In genomic region chr16:58128721-58129096, GRCh38 we compare ENCODE assay signal across 8 cellular contexts. TPM values are rescaled to one million over a fixed set of nuclear protein-coding genes. Genes with fewer than 3 reads are reported as not detected.
DNase-seq lines count a peak whose midpoint lies in the region; ATAC-seq and TF ChIP-seq lines count a peak whose summit lies in the region.

No MANE protein-coding gene starts in this region.

- no peak for DNase-seq in AG09309 (ENCODE audit: low read depth)
- peak; percentile 45 for DNase-seq in adipocyte (ENCODE audit: low read depth)
- DNase-seq in HuH-7 (ENCODE audit: low spot score) = no peak
- no peak for DNase-seq in stimulated activated CD4-positive, alpha-beta T cell treated with anti-CD3 and anti-CD28 coated beads, Interleukin-4, amount 100 ng/mL, for 1 hour

- no peaks in the 10 kb centered on the region for H3K27me3 Mint-ChIP-seq in stimulated activated memory B cell treated with anti-CD40 and anti-IgM and Interleukin-4, amounts not matched to agents 10 μg/mL and 1 μg/mL and 100 μg/mL, for 72 hours

- H3K27me3 ChIP-seq in HUES64 (ENCODE audit: insufficient read depth, low read length) (no peaks in the 10 kb centered on the region), adipocyte (replicated peaks; ENCODE audit: control insufficient read depth, insufficient read depth, low read length) (no peaks in the 10 kb centered on the region), iPS-20b (ENCODE audit: insufficient read depth, low read length) (no peaks in the 10 kb centered on the region)

- peak overlapping the region; percentile 86 for H3K4me3 Mint-ChIP-seq in stimulated activated memory B cell treated with anti-CD40 and anti-IgM and Interleukin-4, amounts not matched to agents 10 μg/mL and 1 μg/mL and 100 μg/mL, for 72 hours

- no peaks in the 10 kb centered on the region for H3K36me3 ChIP-seq in HUES64 (ENCODE audit: insufficient read depth, low read length)
- H3K36me3 ChIP-seq in adipocyte (ENCODE audit: control insufficient read depth, insufficient read depth, low read length, severe bottlenecking) = no peaks in the 10 kb centered on the region
- no peaks in the 10 kb centered on the region for H3K36me3 ChIP-seq in iPS-20b (ENCODE audit: insufficient read depth, low read depth, low read length)

- H3K9me3 ChIP-seq in HUES64 (ENCODE audit: insufficient read depth, low read depth, low read length) (no peaks in the 10 kb centered on the region), adipocyte (ENCODE audit: control insufficient read depth, low read length) (no peaks in the 10 kb centered on the region), iPS-20b (ENCODE audit: insufficient read depth, low read depth, low read length) (no peaks in the 10 kb centered on the region)

- peak overlapping the region; percentile 59 for H3K27ac Mint-ChIP-seq in stimulated activated memory B cell treated with anti-CD40 and anti-IgM and Interleukin-4, amounts not matched to agents 10 μg/mL and 1 μg/mL and 100 μg/mL, for 72 hours

- peaks cover 33% of the 10 kb centered on the region for H3K4me1 Mint-ChIP-seq in stimulated activated memory B cell treated with anti-CD40 and anti-IgM and Interleukin-4, amounts not matched to agents 10 μg/mL and 1 μg/mL and 100 μg/mL, for 72 hours

- TF ChIP-seq CTCF in AG09309 (IDR thresholded peaks at IDR 0.05; ENCODE audit: control insufficient read depth, insufficient read depth, low read depth, low read length, missing control alignments) = no peak

- H3K4me3 ChIP-seq in AG09309 (ENCODE audit: control insufficient read depth, low read depth, low read length) = peak overlapping the region; percentile 83
- peak overlapping the region; percentile 88 for H3K4me3 ChIP-seq in HUES64 (ENCODE audit: low read length)
- H3K4me3 ChIP-seq in adipocyte (ENCODE audit: low read length) = peak overlapping the region; percentile 97
- H3K4me3 ChIP-seq in iPS-20b (ENCODE audit: low read length) = peak overlapping the region; percentile 80

- no peaks in the 10 kb centered on the region for H3K9me3 Mint-ChIP-seq in stimulated activated memory B cell treated with anti-CD40 and anti-IgM and Interleukin-4, amounts not matched to agents 10 μg/mL and 1 μg/mL and 100 μg/mL, for 72 hours

- H3K36me3 Mint-ChIP-seq in stimulated activated memory B cell treated with anti-CD40 and anti-IgM and Interleukin-4, amounts not matched to agents 10 μg/mL and 1 μg/mL and 100 μg/mL, for 72 hours = no peaks in the 10 kb centered on the region

- H3K27ac ChIP-seq in HUES64 (ENCODE audit: low read depth, low read length) (peak overlapping the region; percentile 96), iPS-20b (ENCODE audit: low read length) (peak overlapping the region; percentile 89)

- peak; percentile 5 for ATAC-seq in GM19324 (IDR thresholded peaks at IDR 0.05; ENCODE audit: low FRiP score, unreplicated experiment)
- ATAC-seq in stimulated activated memory B cell treated with anti-CD40 and anti-IgM and Interleukin-4, amounts not matched to agents 10 μg/mL and 1 μg/mL and 100 μg/mL, for 72 hours = peak; percentile 15

- 0% methylated on average over 23 of the region's 25 CpGs for WGBS in HUES64

- H3K9ac ChIP-seq in HUES64 (ENCODE audit: low read depth, low read length) (peak overlapping the region; percentile 92), adipocyte (ENCODE audit: low read length) (peak overlapping the region; percentile 93), iPS-20b (ENCODE audit: low read depth, low read length) (peak overlapping the region; percentile 92; the same call in 1 of the 2 replicates)

- H3K4me1 ChIP-seq in HUES64 (ENCODE audit: insufficient read depth, low read length) (peaks cover 16% of the 10 kb centered on the region), adipocyte (ENCODE audit: control insufficient read depth, insufficient read depth, low read length) (peaks cover 45% of the 10 kb centered on the region), iPS-20b (ENCODE audit: insufficient read depth, low read length) (peaks cover 16% of the 10 kb centered on the region)

RNA-seq across cellular contexts. Expression of gene CFAP20, which starts 0.5 kb away (rescaled TPM):
- polyA plus RNA-seq in HUES64 (2013, experiment 1 of 2) = 51.8 TPM
- polyA plus RNA-seq in HUES64 (2013, experiment 2 of 2) = 57.4 TPM
